1 cellular context compared by ENCODE assay signal in the genomic region with DNA sequence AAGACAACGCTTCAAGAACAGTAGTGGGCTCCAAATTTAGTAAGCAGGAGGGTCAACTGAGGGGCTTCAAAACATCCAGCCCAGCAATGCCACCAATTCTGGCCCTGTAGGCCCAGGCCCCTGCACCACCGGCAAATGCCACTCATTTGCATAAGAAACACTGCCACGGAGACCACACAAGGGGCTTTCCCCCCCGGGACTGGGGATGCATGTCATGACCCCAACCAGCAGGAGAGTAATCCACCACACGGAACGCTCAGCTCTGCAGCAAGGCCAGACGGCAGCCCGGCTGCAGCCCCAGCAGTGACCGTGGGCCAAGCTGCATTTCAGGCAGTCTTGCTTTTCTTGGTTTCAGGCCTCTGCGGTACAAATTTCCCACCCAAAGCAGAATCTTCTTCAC.
TF ChIP-seq lines count a peak whose summit lies in the region.

No MANE protein-coding gene starts in this region.

TF ChIP-seq in WTC11, 78 proteins besides CTCF, POLR2A, EP300 and RAD21:
- no peak for TF ChIP-seq MXD4 (CRISPR knock-in tag; IDR thresholded peaks at IDR 0.05; ENCODE audit: borderline replicate concordance)
- TF ChIP-seq NFATC4 (CRISPR knock-in tag; IDR thresholded peaks at IDR 0.05) = no peak
- TF ChIP-seq SMAD4 (CRISPR knock-in tag; IDR thresholded peaks at IDR 0.05) = no peak
- no peak for TF ChIP-seq TP53 (CRISPR knock-in tag; IDR thresholded peaks at IDR 0.05)
- no peak for TF ChIP-seq HMGA2 (CRISPR knock-in tag; IDR thresholded peaks at IDR 0.05)
- TF ChIP-seq ZNF671 (CRISPR knock-in tag; IDR thresholded peaks at IDR 0.05) = no peak
- TF ChIP-seq, protein P1, sequence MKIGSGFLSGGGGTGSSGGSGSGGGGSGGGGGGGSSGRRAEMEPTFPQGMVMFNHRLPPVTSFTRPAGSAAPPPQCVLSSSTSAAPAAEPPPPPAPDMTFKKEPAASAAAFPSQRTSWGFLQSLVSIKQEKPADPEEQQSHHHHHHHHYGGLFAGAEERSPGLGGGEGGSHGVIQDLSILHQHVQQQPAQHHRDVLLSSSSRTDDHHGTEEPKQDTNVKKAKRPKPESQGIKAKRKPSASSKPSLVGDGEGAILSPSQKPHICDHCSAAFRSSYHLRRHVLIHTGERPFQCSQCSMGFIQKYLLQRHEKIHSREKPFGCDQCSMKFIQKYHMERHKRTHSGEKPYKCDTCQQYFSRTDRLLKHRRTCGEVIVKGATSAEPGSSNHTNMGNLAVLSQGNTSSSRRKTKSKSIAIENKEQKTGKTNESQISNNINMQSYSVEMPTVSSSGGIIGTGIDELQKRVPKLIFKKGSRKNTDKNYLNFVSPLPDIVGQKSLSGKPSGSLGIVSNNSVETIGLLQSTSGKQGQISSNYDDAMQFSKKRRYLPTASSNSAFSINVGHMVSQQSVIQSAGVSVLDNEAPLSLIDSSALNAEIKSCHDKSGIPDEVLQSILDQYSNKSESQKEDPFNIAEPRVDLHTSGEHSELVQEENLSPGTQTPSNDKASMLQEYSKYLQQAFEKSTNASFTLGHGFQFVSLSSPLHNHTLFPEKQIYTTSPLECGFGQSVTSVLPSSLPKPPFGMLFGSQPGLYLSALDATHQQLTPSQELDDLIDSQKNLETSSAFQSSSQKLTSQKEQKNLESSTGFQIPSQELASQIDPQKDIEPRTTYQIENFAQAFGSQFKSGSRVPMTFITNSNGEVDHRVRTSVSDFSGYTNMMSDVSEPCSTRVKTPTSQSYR (CRISPR knock-in tag; IDR thresholded peaks at IDR 0.05) = no peak
- TF ChIP-seq GRHL2 (CRISPR knock-in tag; IDR thresholded peaks at IDR 0.05; ENCODE audit: insufficient replicate concordance, severe bottlenecking) = no peak
- no peak for TF ChIP-seq JUN (CRISPR knock-in tag; IDR thresholded peaks at IDR 0.05)
- TF ChIP-seq NR3C1 (CRISPR knock-in tag; conservative IDR thresholded peaks at IDR 0.05; ENCODE audit: low read depth) = no peak
